ENCODE assay signal across 1 cellular context in the genomic region with DNA sequence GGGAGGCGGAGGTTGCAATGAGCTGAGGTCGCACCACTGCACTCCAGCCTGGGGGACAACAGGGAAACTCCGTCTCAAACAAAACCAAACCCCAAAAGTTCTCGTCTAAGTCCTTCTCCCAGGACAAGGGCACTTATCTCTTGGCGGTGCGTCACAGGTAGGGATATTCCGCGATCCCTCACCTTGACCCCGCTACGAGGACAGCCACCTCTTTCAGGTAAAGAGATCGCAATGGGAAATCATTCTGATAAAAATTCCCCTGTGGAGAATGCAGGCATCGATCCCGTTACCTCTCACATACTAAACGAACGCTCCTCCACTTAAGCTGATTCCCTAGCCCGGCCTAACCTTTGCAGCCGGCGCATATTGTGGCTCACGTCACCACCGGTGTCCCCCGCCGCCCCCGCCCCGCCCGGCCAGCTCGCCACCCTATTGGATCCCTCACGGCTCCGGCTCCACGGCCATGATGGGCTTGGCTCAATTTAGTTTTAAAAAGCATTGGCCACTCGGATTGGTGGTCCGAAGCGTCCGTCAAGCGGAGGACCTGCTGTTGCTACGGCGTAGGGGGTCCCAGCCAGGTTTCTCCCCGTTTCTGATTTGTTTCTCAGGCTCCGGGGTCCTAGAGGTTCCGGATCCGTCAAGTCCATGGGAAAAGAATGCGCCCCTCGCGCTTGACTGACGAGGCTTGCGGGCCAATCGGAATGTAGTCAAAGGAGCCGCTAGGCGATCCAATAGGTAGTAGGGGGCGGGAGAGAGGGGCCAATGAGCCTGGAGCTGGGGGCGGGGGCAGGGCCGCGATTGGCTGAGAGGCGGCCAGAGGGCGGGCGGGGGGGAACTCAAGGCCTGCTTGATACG.
TF ChIP-seq lines count a peak whose summit lies in the region.

No MANE protein-coding gene starts in this region.

TF ChIP-seq in WTC11, 78 proteins besides CTCF, POLR2A, EP300 and RAD21 (continued from another document and continues in another):
- TF ChIP-seq USF1 (CRISPR knock-in tag; IDR thresholded peaks at IDR 0.05) (no peak; the same call in 1 of the 2 replicates), ATF2 (CRISPR knock-in tag; IDR thresholded peaks at IDR 0.05; ENCODE audit: borderline replicate concordance, low read depth) (no peak), ZNF121 (CRISPR knock-in tag; IDR thresholded peaks at IDR 0.05) (no peak), SMAD4 (CRISPR knock-in tag; IDR thresholded peaks at IDR 0.05) (no peak), ETV6 (CRISPR knock-in tag; IDR thresholded peaks at IDR 0.05) (0 out of 2 replicates have a peak, but pooled peaks have one; percentile 39), KAT7 (CRISPR knock-in tag; IDR thresholded peaks at IDR 0.05; ENCODE audit: borderline replicate concordance) (peak; percentile 37; the same call in 1 of the 2 replicates), ELF4 (CRISPR knock-in tag; IDR thresholded peaks at IDR 0.05; ENCODE audit: low read depth) (no peak), CREB1 (CRISPR knock-in tag; IDR thresholded peaks at IDR 0.05) (no peak), IRF2 (CRISPR knock-in tag; IDR thresholded peaks at IDR 0.05; ENCODE audit: borderline replicate concordance, low read depth) (no peak), GABPB1 (CRISPR knock-in tag; IDR thresholded peaks at IDR 0.05) (no peak), CREM (CRISPR knock-in tag; IDR thresholded peaks at IDR 0.05) (peak; percentile 77), ZNF219 (CRISPR knock-in tag; IDR thresholded peaks at IDR 0.05; ENCODE audit: borderline replicate concordance) (no peak), CDX4 (CRISPR knock-in tag; IDR thresholded peaks at IDR 0.05; ENCODE audit: borderline replicate concordance) (no peak; the same call in 1 of the 2 replicates), ZNF317 (CRISPR knock-in tag; IDR thresholded peaks at IDR 0.05; ENCODE audit: borderline replicate concordance, low read depth) (no peak), SP1 (CRISPR knock-in tag; conservative IDR thresholded peaks at IDR 0.05) (peak; percentile 73), TP53 (CRISPR knock-in tag; IDR thresholded peaks at IDR 0.05) (no peak), HMGA2 (CRISPR knock-in tag; IDR thresholded peaks at IDR 0.05) (peak; percentile 48; the same call in 1 of the 2 replicates), JUN (CRISPR knock-in tag; IDR thresholded peaks at IDR 0.05) (no peak), CBFB (CRISPR knock-in tag; IDR thresholded peaks at IDR 0.05; ENCODE audit: low read depth) (no peak), ZNF281 (CRISPR knock-in tag; IDR thresholded peaks at IDR 0.05) (no peak), RORB (CRISPR knock-in tag; IDR thresholded peaks at IDR 0.05) (peak; percentile 97), ZNF532 (CRISPR knock-in tag; IDR thresholded peaks at IDR 0.05; ENCODE audit: borderline replicate concordance) (peak; percentile 94), ERG (CRISPR knock-in tag; IDR thresholded peaks at IDR 0.05) (peak; percentile 91)
- TF ChIP-seq, protein P1, sequence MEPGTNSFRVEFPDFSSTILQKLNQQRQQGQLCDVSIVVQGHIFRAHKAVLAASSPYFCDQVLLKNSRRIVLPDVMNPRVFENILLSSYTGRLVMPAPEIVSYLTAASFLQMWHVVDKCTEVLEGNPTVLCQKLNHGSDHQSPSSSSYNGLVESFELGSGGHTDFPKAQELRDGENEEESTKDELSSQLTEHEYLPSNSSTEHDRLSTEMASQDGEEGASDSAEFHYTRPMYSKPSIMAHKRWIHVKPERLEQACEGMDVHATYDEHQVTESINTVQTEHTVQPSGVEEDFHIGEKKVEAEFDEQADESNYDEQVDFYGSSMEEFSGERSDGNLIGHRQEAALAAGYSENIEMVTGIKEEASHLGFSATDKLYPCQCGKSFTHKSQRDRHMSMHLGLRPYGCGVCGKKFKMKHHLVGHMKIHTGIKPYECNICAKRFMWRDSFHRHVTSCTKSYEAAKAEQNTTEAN (CRISPR knock-in tag; IDR thresholded peaks at IDR 0.05), result no peak
- TF ChIP-seq, protein P2, sequence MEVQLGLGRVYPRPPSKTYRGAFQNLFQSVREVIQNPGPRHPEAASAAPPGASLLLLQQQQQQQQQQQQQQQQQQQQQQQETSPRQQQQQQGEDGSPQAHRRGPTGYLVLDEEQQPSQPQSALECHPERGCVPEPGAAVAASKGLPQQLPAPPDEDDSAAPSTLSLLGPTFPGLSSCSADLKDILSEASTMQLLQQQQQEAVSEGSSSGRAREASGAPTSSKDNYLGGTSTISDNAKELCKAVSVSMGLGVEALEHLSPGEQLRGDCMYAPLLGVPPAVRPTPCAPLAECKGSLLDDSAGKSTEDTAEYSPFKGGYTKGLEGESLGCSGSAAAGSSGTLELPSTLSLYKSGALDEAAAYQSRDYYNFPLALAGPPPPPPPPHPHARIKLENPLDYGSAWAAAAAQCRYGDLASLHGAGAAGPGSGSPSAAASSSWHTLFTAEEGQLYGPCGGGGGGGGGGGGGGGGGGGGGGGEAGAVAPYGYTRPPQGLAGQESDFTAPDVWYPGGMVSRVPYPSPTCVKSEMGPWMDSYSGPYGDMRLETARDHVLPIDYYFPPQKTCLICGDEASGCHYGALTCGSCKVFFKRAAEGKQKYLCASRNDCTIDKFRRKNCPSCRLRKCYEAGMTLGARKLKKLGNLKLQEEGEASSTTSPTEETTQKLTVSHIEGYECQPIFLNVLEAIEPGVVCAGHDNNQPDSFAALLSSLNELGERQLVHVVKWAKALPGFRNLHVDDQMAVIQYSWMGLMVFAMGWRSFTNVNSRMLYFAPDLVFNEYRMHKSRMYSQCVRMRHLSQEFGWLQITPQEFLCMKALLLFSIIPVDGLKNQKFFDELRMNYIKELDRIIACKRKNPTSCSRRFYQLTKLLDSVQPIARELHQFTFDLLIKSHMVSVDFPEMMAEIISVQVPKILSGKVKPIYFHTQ (CRISPR knock-in tag; IDR thresholded peaks at IDR 0.05), result peak; percentile 80; the same call in 1 of the 2 replicates
- TF ChIP-seq, protein P3, sequence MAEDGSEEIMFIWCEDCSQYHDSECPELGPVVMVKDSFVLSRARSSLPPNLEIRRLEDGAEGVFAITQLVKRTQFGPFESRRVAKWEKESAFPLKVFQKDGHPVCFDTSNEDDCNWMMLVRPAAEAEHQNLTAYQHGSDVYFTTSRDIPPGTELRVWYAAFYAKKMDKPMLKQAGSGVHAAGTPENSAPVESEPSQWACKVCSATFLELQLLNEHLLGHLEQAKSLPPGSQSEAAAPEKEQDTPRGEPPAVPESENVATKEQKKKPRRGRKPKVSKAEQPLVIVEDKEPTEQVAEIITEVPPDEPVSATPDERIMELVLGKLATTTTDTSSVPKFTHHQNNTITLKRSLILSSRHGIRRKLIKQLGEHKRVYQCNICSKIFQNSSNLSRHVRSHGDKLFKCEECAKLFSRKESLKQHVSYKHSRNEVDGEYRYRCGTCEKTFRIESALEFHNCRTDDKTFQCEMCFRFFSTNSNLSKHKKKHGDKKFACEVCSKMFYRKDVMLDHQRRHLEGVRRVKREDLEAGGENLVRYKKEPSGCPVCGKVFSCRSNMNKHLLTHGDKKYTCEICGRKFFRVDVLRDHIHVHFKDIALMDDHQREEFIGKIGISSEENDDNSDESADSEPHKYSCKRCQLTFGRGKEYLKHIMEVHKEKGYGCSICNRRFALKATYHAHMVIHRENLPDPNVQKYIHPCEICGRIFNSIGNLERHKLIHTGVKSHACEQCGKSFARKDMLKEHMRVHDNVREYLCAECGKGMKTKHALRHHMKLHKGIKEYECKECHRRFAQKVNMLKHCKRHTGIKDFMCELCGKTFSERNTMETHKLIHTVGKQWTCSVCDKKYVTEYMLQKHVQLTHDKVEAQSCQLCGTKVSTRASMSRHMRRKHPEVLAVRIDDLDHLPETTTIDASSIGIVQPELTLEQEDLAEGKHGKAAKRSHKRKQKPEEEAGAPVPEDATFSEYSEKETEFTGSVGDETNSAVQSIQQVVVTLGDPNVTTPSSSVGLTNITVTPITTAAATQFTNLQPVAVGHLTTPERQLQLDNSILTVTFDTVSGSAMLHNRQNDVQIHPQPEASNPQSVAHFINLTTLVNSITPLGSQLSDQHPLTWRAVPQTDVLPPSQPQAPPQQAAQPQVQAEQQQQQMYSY (CRISPR knock-in tag; IDR thresholded peaks at IDR 0.05), result no peak
- TF ChIP-seq, protein P4, sequence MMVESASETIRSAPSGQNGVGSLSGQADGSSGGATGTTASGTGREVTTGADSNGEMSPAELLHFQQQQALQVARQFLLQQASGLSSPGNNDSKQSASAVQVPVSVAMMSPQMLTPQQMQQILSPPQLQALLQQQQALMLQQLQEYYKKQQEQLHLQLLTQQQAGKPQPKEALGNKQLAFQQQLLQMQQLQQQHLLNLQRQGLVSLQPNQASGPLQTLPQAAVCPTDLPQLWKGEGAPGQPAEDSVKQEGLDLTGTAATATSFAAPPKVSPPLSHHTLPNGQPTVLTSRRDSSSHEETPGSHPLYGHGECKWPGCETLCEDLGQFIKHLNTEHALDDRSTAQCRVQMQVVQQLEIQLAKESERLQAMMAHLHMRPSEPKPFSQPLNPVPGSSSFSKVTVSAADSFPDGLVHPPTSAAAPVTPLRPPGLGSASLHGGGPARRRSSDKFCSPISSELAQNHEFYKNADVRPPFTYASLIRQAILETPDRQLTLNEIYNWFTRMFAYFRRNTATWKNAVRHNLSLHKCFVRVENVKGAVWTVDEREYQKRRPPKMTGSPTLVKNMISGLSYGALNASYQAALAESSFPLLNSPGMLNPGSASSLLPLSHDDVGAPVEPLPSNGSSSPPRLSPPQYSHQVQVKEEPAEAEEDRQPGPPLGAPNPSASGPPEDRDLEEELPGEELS (CRISPR knock-in tag; IDR thresholded peaks at IDR 0.05), result no peak
